In the genomic region with DNA sequence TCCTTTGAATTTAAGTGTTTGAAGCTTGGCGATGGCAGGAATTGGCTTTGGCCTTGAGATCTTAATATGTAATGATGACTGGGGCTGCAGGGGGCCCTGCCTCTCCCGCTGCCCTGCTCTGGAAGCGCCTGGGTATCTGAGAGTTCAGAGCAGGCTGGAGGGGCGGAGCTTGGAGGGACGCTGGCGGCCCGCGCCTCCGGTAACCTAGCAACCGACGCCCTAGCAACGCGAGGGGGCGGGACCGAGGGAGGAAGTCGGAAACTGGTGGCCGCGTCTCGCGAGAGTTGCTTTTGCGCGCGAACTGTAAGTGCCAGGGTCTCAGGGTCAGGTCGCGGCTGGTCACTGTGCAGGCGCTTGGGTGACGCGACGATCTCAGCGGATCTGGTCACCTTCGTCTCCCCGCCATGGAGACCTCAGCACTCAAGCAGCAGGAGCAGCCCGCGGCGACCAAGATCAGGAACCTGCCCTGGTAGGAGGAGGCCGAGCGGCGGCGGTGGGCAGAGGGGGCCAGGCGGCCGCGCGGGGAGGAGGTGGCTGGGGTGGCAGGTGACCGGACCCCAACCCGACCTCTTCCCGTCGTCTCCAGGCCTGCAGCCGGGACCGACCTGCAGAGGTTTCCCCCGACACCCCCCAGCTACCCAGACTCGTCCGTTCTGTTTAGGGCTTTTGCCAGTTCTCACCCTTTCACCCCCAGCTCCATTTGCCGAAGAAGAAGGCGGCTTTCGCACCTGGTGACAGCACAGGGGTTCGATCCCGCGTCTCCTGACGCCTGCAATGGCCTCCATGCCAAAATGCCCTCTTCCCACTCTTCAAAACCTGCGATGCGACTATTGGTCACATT, we compare ENCODE assay signal across 8 cellular contexts. TPM values are rescaled to one million over a fixed set of nuclear protein-coding genes. Genes with fewer than 3 reads are reported as not detected.
DNase-seq lines count a peak whose midpoint lies in the region; ATAC-seq and TF ChIP-seq lines count a peak whose summit lies in the region.

A gene with protein sequence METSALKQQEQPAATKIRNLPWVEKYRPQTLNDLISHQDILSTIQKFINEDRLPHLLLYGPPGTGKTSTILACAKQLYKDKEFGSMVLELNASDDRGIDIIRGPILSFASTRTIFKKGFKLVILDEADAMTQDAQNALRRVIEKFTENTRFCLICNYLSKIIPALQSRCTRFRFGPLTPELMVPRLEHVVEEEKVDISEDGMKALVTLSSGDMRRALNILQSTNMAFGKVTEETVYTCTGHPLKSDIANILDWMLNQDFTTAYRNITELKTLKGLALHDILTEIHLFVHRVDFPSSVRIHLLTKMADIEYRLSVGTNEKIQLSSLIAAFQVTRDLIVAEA (plus strand): TSS at position 280 of the 841 bp plus-strand sequence. CDS start 125 bp downstream, at position 405.

- DNase-seq in DMS153 (lab: John Stamatoyannopoulos, UW) = peak; percentile 96
- peak; percentile 83 for DNase-seq in OCI-M2 (lab: John Stamatoyannopoulos, UW; ENCODE audit: unreplicated experiment)
- DNase-seq in activated T-cell treated with anti-CD3 and anti-CD28 coated beads for 24 hours (ENCODE audit: low read depth) = peak; percentile 97
- peak; percentile 76 for DNase-seq in epithelial cell of prostate (ENCODE audit: low read depth, low spot score)
- peak; percentile 99 for DNase-seq in mucosa of gallbladder (ENCODE audit: low spot score)
- peak; percentile 97 for DNase-seq in stimulated activated CD8-positive, alpha-beta memory T cell treated with anti-CD3 and anti-CD28 coated beads, Interleukin-4, amount 100 ng/mL, for 24 hours (ENCODE audit: low read depth)

- no peak for TF ChIP-seq RAD21 in Ishikawa (IDR thresholded peaks at IDR 0.05; ENCODE audit: low read depth)

- peak; percentile 99 for ATAC-seq in GM21576 (IDR thresholded peaks at IDR 0.05; ENCODE audit: unreplicated experiment)

- TF ChIP-seq EP300 in Ishikawa (IDR thresholded peaks at IDR 0.05; ENCODE audit: borderline replicate concordance) = 0 out of 2 replicates have a peak, but pooled peaks have one; percentile 27

- H3K27ac ChIP-seq in epithelial cell of prostate = no peak within 1 kb of the TSS

TF ChIP-seq in Ishikawa, 13 proteins besides CTCF, POLR2A, EP300 and RAD21:
- no peak for TF ChIP-seq FOXM1 (IDR thresholded peaks at IDR 0.05; ENCODE audit: borderline replicate concordance, low read depth)
- TF ChIP-seq, protein P1, sequence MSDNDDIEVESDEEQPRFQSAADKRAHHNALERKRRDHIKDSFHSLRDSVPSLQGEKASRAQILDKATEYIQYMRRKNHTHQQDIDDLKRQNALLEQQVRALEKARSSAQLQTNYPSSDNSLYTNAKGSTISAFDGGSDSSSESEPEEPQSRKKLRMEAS (IDR thresholded peaks at IDR 0.05) = peak; percentile 87
- 0 out of 2 replicates have a peak, but pooled peaks have one; percentile 33 for TF ChIP-seq YY1 (IDR thresholded peaks at IDR 0.05; ENCODE audit: low read depth)
- peak; percentile 73 for TF ChIP-seq ZBTB7A (IDR thresholded peaks at IDR 0.05; ENCODE audit: low read depth)
- TF ChIP-seq EGR1 (IDR thresholded peaks at IDR 0.05) = 0 out of 2 replicates have a peak, but pooled peaks have one; percentile 28
- TF ChIP-seq CREB1 (IDR thresholded peaks at IDR 0.05; ENCODE audit: low read depth) = no peak
- peak; percentile 77 for TF ChIP-seq TAF1 (IDR thresholded peaks at IDR 0.05; ENCODE audit: low read depth)
TF ChIP-seq in Ishikawa: peak in this region for 5.

RNA-seq across cellular contexts. Expression of the gene that starts here (rescaled TPM):
- 13.4 TPM for total RNA-seq in mucosa of gallbladder
